Comparison of ENCODE assay signal across 25 cellular contexts in the genomic region with DNA sequence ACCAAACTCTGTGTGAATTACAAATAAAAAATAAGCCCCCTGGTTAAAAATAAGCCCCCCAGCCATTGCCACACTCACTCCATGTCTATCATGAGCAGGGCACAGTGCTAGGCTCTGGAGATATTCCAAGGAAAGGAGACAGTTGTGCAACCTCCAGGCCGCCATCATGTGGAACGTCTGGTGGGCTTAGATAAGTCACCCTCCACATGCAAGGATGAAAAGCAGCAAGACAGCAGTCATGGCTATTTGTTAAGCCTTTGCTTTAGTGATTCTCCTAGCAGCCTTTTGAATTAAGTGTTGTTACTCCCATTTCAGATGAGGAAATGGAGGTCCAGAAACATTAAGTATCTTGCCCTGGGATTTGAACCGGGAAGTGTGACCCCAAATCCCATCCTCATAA.
"Had no signal": no experiment of that assay in that cellular context is flagged by ENCODE, and none has a peak within 500 bp of the region (broad histone marks: within the 10 kb centered on the region; RNA-seq: fewer than 3 reads in every experiment).

No MANE protein-coding gene starts in this region.

- H3K4me3 ChIP-seq: SJCRH30 had no signal

- DNase-seq: IMR-90, Kasumi-1, MM.1S, NCI-H1105, NCI-H1417, NCI-H1436 treated with DMSO at 0.1 percent for 48 hours, NCI-H1694, NCI-H187 treated with DMSO at 0.1 percent for 48 hours, NCI-H2029 treated with DMSO at 0.1 percent for 48 hours, NCI-H226, NCI-H446, NCI-H510A, NCI-H524 treated with DMSO at 0.1 percent for 48 hours, NCI-H69, NCI-H774, PC-3, SHP77 treated with DMSO at 0.1 percent for 48 hours, SJCRH30, T-helper 1 cell, T-helper 17 cell had no signal

- H3K4me1 ChIP-seq: SJCRH30 had no signal

- H3K4me2 ChIP-seq: KMS-11 had no signal

- H3K27ac ChIP-seq: KMS-11, RWPE1, SJCRH30 had no signal

- H3K27me3 ChIP-seq: SJCRH30 had no signal

- H3K9me3 ChIP-seq: SJCRH30 had no signal

- H3K4me3 Mint-ChIP-seq: T-helper 17 cell had no signal

- H3K27ac Mint-ChIP-seq: T-helper 17 cell had no signal

- H3K9ac ChIP-seq: KMS-11 had no signal

- FAIRE-seq: HepG2 had no signal

- ATAC-seq: HepG2, Panc1, PC-3, SK-N-SH treated with all-trans-retinoic acid at 6 μM for 48 hours, T-helper 17 cell had no signal

- H3K27me3 Mint-ChIP-seq: T-helper 17 cell had no signal
